ENCODE assay signal across 24 cellular contexts in genomic region chr14:101520621-101521305, GRCh38. TPM values are rescaled to one million over a fixed set of nuclear protein-coding genes. Genes with fewer than 3 reads are reported as not detected.
DNase-seq lines count a peak whose midpoint lies in the region; ATAC-seq and TF ChIP-seq lines count a peak whose summit lies in the region.
"Had no signal": no experiment of that assay in that cellular context is flagged by ENCODE, and none has a peak within 500 bp of the region (broad histone marks: within the 10 kb centered on the region; RNA-seq: fewer than 3 reads in every experiment).

No MANE protein-coding gene starts in this region.

- TF ChIP-seq EP300 in gastroesophageal sphincter (IDR thresholded peaks at IDR 0.05) = no peak

- H3K27ac Mint-ChIP-seq in activated naive CD4-positive, alpha-beta T cell treated with anti-CD3 and anti-CD28 coated beads, Interleukin-2, amount 10 ng/mL, durations not matched to agents 7 days and 5 days = peak overlapping the region; percentile 72
- H3K27ac Mint-ChIP-seq in activated naive CD4-positive, alpha-beta T cell treated with anti-CD3 and anti-CD28 coated beads for 36 hours = no peak overlapping the region
- H3K27ac Mint-ChIP-seq in progenitor cell of endocrine pancreas = peak overlapping the region; percentile 42
- H3K27ac Mint-ChIP-seq: activated CD4-positive, alpha-beta memory T cell treated with anti-CD3 and anti-CD28 coated beads, Interleukin-2, amount 10 ng/mL, durations not matched to agents 7 days and 5 days; activated T-helper 1 cell treated with anti-CD3 and anti-CD28 coated beads, Interleukin-12 subunit alpha, Interleukin-12 subunit beta, Interleukin-2, Interleukin-4 antibody, amounts not matched to agents 30 ng/mL and 10 ng/mL and 1 ng/mL, durations not matched to agents 14 hours and 24 hours and 36 hours; CD8-positive, alpha-beta T cell; dendritic cell treated with granulocyte-macrophage colony-stimulating factor and Interleukin-4, amounts not matched to agents 40 ng/mL and 50 ng/mL, for 4 days had no signal

- peaks cover 0 to 8% (median 0%) of the 10 kb centered on the region in 3 donors for H3K9me3 ChIP-seq in gastroesophageal sphincter

- peaks cover 0 to 34% (median 0%) of the 10 kb centered on the region in 3 donors for H3K4me1 ChIP-seq in gastroesophageal sphincter
- H3K4me1 ChIP-seq: parathyroid adenoma had no signal

- H3K4me3 ChIP-seq in gastroesophageal sphincter = no peak overlapping the region
- H3K4me3 ChIP-seq: stomach had no signal

- H3K36me3 Mint-ChIP-seq in activated naive CD4-positive, alpha-beta T cell treated with anti-CD3 and anti-CD28 coated beads, Interleukin-2, amount 10 ng/mL, durations not matched to agents 7 days and 5 days = no peaks in the 10 kb centered on the region
- H3K36me3 Mint-ChIP-seq in activated naive CD4-positive, alpha-beta T cell treated with anti-CD3 and anti-CD28 coated beads for 36 hours (ENCODE audit: low read depth) = no peaks in the 10 kb centered on the region
- H3K36me3 Mint-ChIP-seq in progenitor cell of endocrine pancreas (ENCODE audit: insufficient read depth) = no peaks in the 10 kb centered on the region
- H3K36me3 Mint-ChIP-seq: CD8-positive, alpha-beta T cell had no signal

- no peak for TF ChIP-seq POLR2A in gastroesophageal sphincter (IDR thresholded peaks at IDR 0.05)

- H3K27ac ChIP-seq in gastroesophageal sphincter = no peak overlapping the region
- H3K27ac ChIP-seq: parathyroid adenoma had no signal

- no peaks in the 10 kb centered on the region for H3K36me3 ChIP-seq in gastroesophageal sphincter
- H3K36me3 ChIP-seq: stomach had no signal

- WGBS in gastroesophageal sphincter (ENCODE audit: low coverage in 1 of 2), 2 donors = 60 to 82% methylated on average over 2 to 4 of the region's 25 CpGs

- DNase-seq in activated naive CD4-positive, alpha-beta T cell treated with anti-CD3 and anti-CD28 coated beads, Interleukin-2, amount 10 ng/mL, durations not matched to agents 7 days and 5 days = no peak
- no peak for DNase-seq in activated naive CD4-positive, alpha-beta T cell treated with anti-CD3 and anti-CD28 coated beads for 36 hours
- DNase-seq in progenitor cell of endocrine pancreas (ENCODE audit: low spot score, unreplicated experiment) = no peak
- no peak for DNase-seq in NCI-H2196 (lab: John Stamatoyannopoulos, UW; ENCODE audit: unreplicated experiment)
- DNase-seq in NK-92 treated with Interleukin-12 subunit alpha and Interleukin-12 subunit beta, amount 100 ng/mL, for 24 hours (lab: John Stamatoyannopoulos, UW) = no peak
- no peak for DNase-seq in amniotic stem cell (lab: John Stamatoyannopoulos, UW)
- DNase-seq: 8988T; activated CD4-positive, alpha-beta memory T cell treated with anti-CD3 and anti-CD28 coated beads, Interleukin-2, amount 10 ng/mL, durations not matched to agents 7 days and 5 days; CD8-positive, alpha-beta T cell; erythroblast; kidney glomerular epithelial cell; MM.1S; NCI-H2029 treated with DMSO at 0.1 percent for 48 hours; NCI-H526; stimulated activated CD4-positive, alpha-beta T cell treated with anti-CD3 and anti-CD28 coated beads, Interleukin-12 subunit alpha, Interleukin-12 subunit beta, amount 100 ng/mL, for 4 hours; stomach; SW 1271 had no signal

- no peaks in the 10 kb centered on the region for H3K4me1 Mint-ChIP-seq in activated naive CD4-positive, alpha-beta T cell treated with anti-CD3 and anti-CD28 coated beads, Interleukin-2, amount 10 ng/mL, durations not matched to agents 7 days and 5 days
- no peaks in the 10 kb centered on the region for H3K4me1 Mint-ChIP-seq in activated naive CD4-positive, alpha-beta T cell treated with anti-CD3 and anti-CD28 coated beads for 36 hours (ENCODE audit: low read depth)
- H3K4me1 Mint-ChIP-seq in progenitor cell of endocrine pancreas (ENCODE audit: low read depth) = peaks cover 3% of the 10 kb centered on the region
- H3K4me1 Mint-ChIP-seq: activated CD4-positive, alpha-beta memory T cell treated with anti-CD3 and anti-CD28 coated beads, Interleukin-2, amount 10 ng/mL, durations not matched to agents 7 days and 5 days had no signal

- CTCF ChIA-PET in activated naive CD4-positive, alpha-beta T cell treated with anti-CD3 and anti-CD28 coated beads, Interleukin-2, amount 10 ng/mL, durations not matched to agents 7 days and 5 days (lab: Charles Lee) = no interaction called here
- CTCF ChIA-PET in activated naive CD4-positive, alpha-beta T cell treated with anti-CD3 and anti-CD28 coated beads for 36 hours (lab: Charles Lee) = no interaction called here

- H3K9me3 Mint-ChIP-seq in activated naive CD4-positive, alpha-beta T cell treated with anti-CD3 and anti-CD28 coated beads, Interleukin-2, amount 10 ng/mL, durations not matched to agents 7 days and 5 days = peaks cover 5% of the 10 kb centered on the region
- peaks cover 5% of the 10 kb centered on the region for H3K9me3 Mint-ChIP-seq in activated naive CD4-positive, alpha-beta T cell treated with anti-CD3 and anti-CD28 coated beads for 36 hours
- H3K9me3 Mint-ChIP-seq in progenitor cell of endocrine pancreas (ENCODE audit: low read depth) = peaks cover 5% of the 10 kb centered on the region
- H3K9me3 Mint-ChIP-seq: activated CD4-positive, alpha-beta memory T cell treated with anti-CD3 and anti-CD28 coated beads, Interleukin-2, amount 10 ng/mL, durations not matched to agents 7 days and 5 days; activated T-helper 1 cell treated with anti-CD3 and anti-CD28 coated beads, Interleukin-12 subunit alpha, Interleukin-12 subunit beta, Interleukin-2, Interleukin-4 antibody, amounts not matched to agents 30 ng/mL and 10 ng/mL and 1 ng/mL, durations not matched to agents 14 hours and 24 hours and 36 hours; dendritic cell treated with granulocyte-macrophage colony-stimulating factor and Interleukin-4, amounts not matched to agents 40 ng/mL and 50 ng/mL, for 4 days had no signal

- H3K27me3 Mint-ChIP-seq in activated naive CD4-positive, alpha-beta T cell treated with anti-CD3 and anti-CD28 coated beads, Interleukin-2, amount 10 ng/mL, durations not matched to agents 7 days and 5 days = no peaks in the 10 kb centered on the region
- H3K27me3 Mint-ChIP-seq in activated naive CD4-positive, alpha-beta T cell treated with anti-CD3 and anti-CD28 coated beads for 36 hours (ENCODE audit: low read depth) = no peaks in the 10 kb centered on the region
- no peaks in the 10 kb centered on the region for H3K27me3 Mint-ChIP-seq in progenitor cell of endocrine pancreas
- H3K27me3 Mint-ChIP-seq: activated CD4-positive, alpha-beta memory T cell treated with anti-CD3 and anti-CD28 coated beads, Interleukin-2, amount 10 ng/mL, durations not matched to agents 7 days and 5 days had no signal

- peaks cover 5% of the 10 kb centered on the region for H3K27me3 ChIP-seq in gastroesophageal sphincter

- intact Hi-C loops in activated naive CD4-positive, alpha-beta T cell treated with anti-CD3 and anti-CD28 coated beads for 36 hours (cut with micrococcal nuclease) = no loop called here

- peak; percentile 26 for ATAC-seq in gastroesophageal sphincter
- ATAC-seq in GM18517 (IDR thresholded peaks at IDR 0.05; ENCODE audit: unreplicated experiment) = no peak
- ATAC-seq: CD8-positive, alpha-beta T cell; HCT116; Panc1 had no signal

- H3K4me3 Mint-ChIP-seq in activated naive CD4-positive, alpha-beta T cell treated with anti-CD3 and anti-CD28 coated beads, Interleukin-2, amount 10 ng/mL, durations not matched to agents 7 days and 5 days = no peak overlapping the region
- no peak overlapping the region for H3K4me3 Mint-ChIP-seq in activated naive CD4-positive, alpha-beta T cell treated with anti-CD3 and anti-CD28 coated beads for 36 hours
- H3K4me3 Mint-ChIP-seq in progenitor cell of endocrine pancreas (ENCODE audit: low read depth) = no peak overlapping the region
- H3K4me3 Mint-ChIP-seq: activated CD4-positive, alpha-beta memory T cell treated with anti-CD3 and anti-CD28 coated beads, Interleukin-2, amount 10 ng/mL, durations not matched to agents 7 days and 5 days; activated T-helper 1 cell treated with anti-CD3 and anti-CD28 coated beads, Interleukin-12 subunit alpha, Interleukin-12 subunit beta, Interleukin-2, Interleukin-4 antibody, amounts not matched to agents 30 ng/mL and 10 ng/mL and 1 ng/mL, durations not matched to agents 14 hours and 24 hours and 36 hours; CD8-positive, alpha-beta T cell; dendritic cell treated with granulocyte-macrophage colony-stimulating factor and Interleukin-4, amounts not matched to agents 40 ng/mL and 50 ng/mL, for 4 days had no signal

- TF ChIP-seq CTCF in gastroesophageal sphincter (IDR thresholded peaks at IDR 0.05) (no peak), progenitor cell of endocrine pancreas (IDR thresholded peaks at IDR 0.05; ENCODE audit: unreplicated experiment) (no peak)

RNA-seq across cellular contexts. Expression of gene DIO3, which starts 40.5 kb away (rescaled TPM):
- not detected for total RNA-seq in activated naive CD4-positive, alpha-beta T cell treated with anti-CD3 and anti-CD28 coated beads for 36 hours
- total RNA-seq in gastroesophageal sphincter (1 to 10 TPM in 2 of 4 donors, under 1 TPM in 2; 0.52 to 2.6 (median 1.2) TPM), progenitor cell of endocrine pancreas (3.4 and 4.4 TPM in 2 replicates)
- total RNA-seq: activated CD4-positive, alpha-beta memory T cell treated with anti-CD3 and anti-CD28 coated beads, Interleukin-2, amount 10 ng/mL, durations not matched to agents 7 days and 5 days; activated T-helper 1 cell treated with anti-CD3 and anti-CD28 coated beads, Interleukin-12 subunit alpha, Interleukin-12 subunit beta, Interleukin-2, Interleukin-4 antibody, amounts not matched to agents 30 ng/mL and 10 ng/mL and 1 ng/mL, durations not matched to agents 14 hours and 24 hours and 36 hours; CD8-positive, alpha-beta T cell had no signal
